ENCODE assay signal across 2 cellular contexts in the genomic region with DNA sequence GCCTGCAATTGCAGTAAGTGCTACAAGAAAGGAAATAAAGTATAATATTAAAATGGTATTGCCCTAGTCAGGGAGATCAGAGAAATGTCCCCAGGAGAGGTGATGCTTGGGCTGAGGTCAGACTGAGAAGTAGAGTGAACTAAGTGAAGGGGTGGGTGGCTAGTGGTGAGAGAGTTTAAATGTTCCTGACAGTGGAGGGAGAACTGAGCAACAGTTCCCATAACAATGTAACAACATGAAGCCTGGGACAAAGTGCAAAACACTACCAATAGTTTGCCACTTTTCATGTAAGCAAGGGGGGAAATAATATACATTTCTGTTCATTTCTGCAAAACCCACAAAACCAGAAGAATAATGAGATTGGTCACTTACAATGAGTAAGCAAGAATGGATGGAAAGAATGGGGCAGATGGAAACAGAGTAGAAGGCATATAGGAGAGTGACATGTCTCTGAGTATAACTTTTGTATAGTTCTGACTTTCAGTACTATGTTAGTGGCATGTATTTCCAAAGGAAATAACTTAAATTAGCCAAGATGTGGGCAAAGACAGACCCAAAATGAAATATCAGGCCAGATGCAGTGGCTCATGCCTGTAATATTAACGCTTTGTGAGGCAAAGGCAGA.
TF ChIP-seq lines count a peak whose summit lies in the region.

No MANE protein-coding gene starts in this region.

TF ChIP-seq in GM12891, 5 proteins besides CTCF, POLR2A, EP300 and RAD21:
- TF ChIP-seq POLR2AphosphoS5 (IDR thresholded peaks at IDR 0.05; ENCODE audit: low read depth, low read length) (no peak), TAF1 (IDR thresholded peaks at IDR 0.05; ENCODE audit: low read depth, low read length) (no peak), POU2F2 (IDR thresholded peaks at IDR 0.05; ENCODE audit: low read depth, low read length) (no peak)

TF ChIP-seq in H1, 55 proteins besides CTCF, POLR2A, EP300 and RAD21:
- no peak for TF ChIP-seq BACH1 (IDR thresholded peaks at IDR 0.05; ENCODE audit: low read length)
- no peak for TF ChIP-seq SIN3A (conservative IDR thresholded peaks at IDR 0.05 in 1 of 2, IDR thresholded peaks at IDR 0.05 in 1 of 2; ENCODE audit: low read depth in 1 of 2, low read length in 2 of 2)
- no peak for TF ChIP-seq ASH2L (IDR thresholded peaks at IDR 0.05; ENCODE audit: low read length)
- TF ChIP-seq JUN (IDR thresholded peaks at IDR 0.05; ENCODE audit: low read depth, low read length), result no peak
- TF ChIP-seq TEAD4 (IDR thresholded peaks at IDR 0.05; ENCODE audit: low read depth, low read length), result no peak
- no peak for TF ChIP-seq CREB1 (IDR thresholded peaks at IDR 0.05)
- TF ChIP-seq SP1 (IDR thresholded peaks at IDR 0.05; ENCODE audit: low read depth, low read length), result no peak
- no peak for TF ChIP-seq BCL11A (IDR thresholded peaks at IDR 0.05; ENCODE audit: low read depth in 2 of 2, low read length in 2 of 2)
- TF ChIP-seq HDAC6 (IDR thresholded peaks at IDR 0.05; ENCODE audit: low read depth, low read length), result no peak
